Comparison of ENCODE assay signal across 1 cellular context in genomic region chr1:116620392-116620791, GRCh38.
A peak's percentile ranks its signal among the peaks of the same experiment; 100 is the strongest.
TF ChIP-seq lines count a peak whose summit lies in the region.

No MANE protein-coding gene starts in this region.

TF ChIP-seq in WTC11, 78 proteins besides CTCF, POLR2A, EP300 and RAD21:
- TF ChIP-seq USF2 (CRISPR knock-in tag; IDR thresholded peaks at IDR 0.05) = 0 out of 2 replicates have a peak, but pooled peaks have one; percentile 29
